Comparison of ENCODE assay signal across 30 cellular contexts in genomic region chr19:3748965-3749364, GRCh38. TPM values are rescaled to one million over a fixed set of nuclear protein-coding genes. Genes with fewer than 3 reads are reported as not detected.
DNase-seq lines count a peak whose midpoint lies in the region; ATAC-seq, FAIRE-seq and TF ChIP-seq lines count a peak whose summit lies in the region.
"Had no signal": no experiment of that assay in that cellular context is flagged by ENCODE, and none has a peak within 500 bp of the region (broad histone marks: within the 10 kb centered on the region; RNA-seq: fewer than 3 reads in every experiment).

No MANE protein-coding gene starts in this region.

- POLR2A ChIA-PET in WTC11 (lab: Charles Lee): no interaction called here

- no peak overlapping the region for H3K27ac Mint-ChIP-seq in WTC11

- TF ChIP-seq CTCF in psoas muscle (IDR thresholded peaks at IDR 0.05): no peak
- TF ChIP-seq CTCF in WTC11 (IDR thresholded peaks at IDR 0.05): no peak

- no peak overlapping the region for H3K4me3 Mint-ChIP-seq in WTC11

- peaks cover 3 to 49% of the 10 kb centered on the region in 2 donors for H3K36me3 ChIP-seq in psoas muscle (ENCODE audit: insufficient read depth in 1 of 2, low read depth in 1 of 2)

- H3K4me3 ChIP-seq in psoas muscle: no peak overlapping the region
- H3K4me3 ChIP-seq: PC-9 had no signal

- ATAC-seq in esophagus mucosa: peak; percentile 39
- peak in 3 of 4 donors; percentile 30 to 71 (median 39) for ATAC-seq in psoas muscle
- no peak for ATAC-seq in WTC11

- H3K27me3 ChIP-seq in psoas muscle (ENCODE audit: insufficient read depth in 3 of 3, low read length in 2 of 3): peaks cover 0 to 7% (median 0%) of the 10 kb centered on the region in 3 donors

- DNase-seq in NCI-H2196 (lab: John Stamatoyannopoulos, UW; ENCODE audit: unreplicated experiment) (peak; percentile 37), NCI-H2196 treated with DMSO at 0.1 percent for 48 hours (lab: John Stamatoyannopoulos, UW; ENCODE audit: unreplicated experiment) (no peak), HT-29 (ENCODE audit: low spot score) (peak; percentile 23), psoas muscle (no peak), GM19239 (ENCODE audit: insufficient read length, low spot score) (no peak), WTC11 (ENCODE audit: low spot score) (no peak), erythroblast (lab: John Stamatoyannopoulos, UW) (no peak)
- DNase-seq: DMS79, EL, GF-D8, KBM-7, NCI-H1105 treated with DMSO at 0.1 percent for 48 hours, NCI-H146, NCI-H1930, NCI-H226, NCI-H524 treated with DMSO at 0.1 percent for 48 hours, NCI-H774, PC-9, Right ventricle myocardium superior, T-helper 1 cell had no signal

- TF ChIP-seq POLR2A in erythroblast (IDR thresholded peaks at IDR 0.05; ENCODE audit: low read length): no peak

- CTCF ChIA-PET in WTC11 (lab: Charles Lee): interaction anchor here (0.6 to 0.7 kb wide), 2 partner anchors 110 to 125 kb away, joined by 3 read pairs; no protein-coding TSS in a partner anchor

- no peak overlapping the region for H3K27ac ChIP-seq in psoas muscle
- H3K27ac ChIP-seq: HL-60, PC-9 had no signal

- no peak for FAIRE-seq in GM19239 (lab: Jason Lieb, UNC)
- FAIRE-seq: D721Med, GM12891, H54 had no signal

- H3K4me1 Mint-ChIP-seq in WTC11: no peaks in the 10 kb centered on the region

- 57 to 71% (median 58%) methylated on average over 8 of the region's 8 CpGs for WGBS in psoas muscle, 3 donors

- intact Hi-C loops in psoas muscle (cut with DNase I): no loop called here

- H3K9me3 Mint-ChIP-seq in WTC11: no peaks in the 10 kb centered on the region

- H3K27me3 Mint-ChIP-seq in WTC11 (ENCODE audit: low read depth): no peaks in the 10 kb centered on the region

- no peaks in the 10 kb centered on the region for H3K4me1 ChIP-seq in psoas muscle

- H3K36me3 Mint-ChIP-seq in WTC11: peaks cover 14% of the 10 kb centered on the region

- H3K9me3 ChIP-seq in psoas muscle: no peaks in the 10 kb centered on the region

TF ChIP-seq in WTC11, 78 proteins besides CTCF, POLR2A, EP300 and RAD21:
- no peak for TF ChIP-seq ZNF232 (CRISPR knock-in tag; IDR thresholded peaks at IDR 0.05)
- no peak for TF ChIP-seq SMAD4 (CRISPR knock-in tag; IDR thresholded peaks at IDR 0.05)

RNA-seq across cellular contexts. Expression of gene APBA3, which starts 12.5 kb away (rescaled TPM):
- total RNA-seq in HT-29 (2014; rRNA removed; shearing (Covaris generic)): 31.4 TPM in 2 replicates
- 10.9 TPM for total RNA-seq in esophagus mucosa
- total RNA-seq in psoas muscle: 10 to 100 TPM; 17.7 to 23.6 (median 18.4) TPM
- 10 to 100 TPM; 19.4 to 30.1 (median 23.6) TPM for polyA plus RNA-seq in psoas muscle
- 27.5 to 29.6 TPM (median 28.1 TPM) in 3 replicates for total RNA-seq in WTC11 (2021)

RNA-seq across cellular contexts. Expression of gene MRPL54, which starts 13.5 kb away (rescaled TPM):
- total RNA-seq in HT-29 (2014; rRNA removed; shearing (Covaris generic)): 50.7 and 59.5 TPM in 2 replicates
- total RNA-seq in esophagus mucosa: 62.3 TPM
- 10 to 100 TPM; 35.2 to 68.8 (median 49.7) TPM for total RNA-seq in psoas muscle
- 10 to 100 TPM; 40.9 to 81.3 (median 77.7) TPM for polyA plus RNA-seq in psoas muscle
- 60.9 to 65.3 TPM (median 62.3 TPM) in 3 replicates for total RNA-seq in WTC11 (2021)

RNA-seq across cellular contexts. Expression of gene RAX2, which starts 23.1 kb away (rescaled TPM):
- total RNA-seq in HT-29 (2014; rRNA removed; shearing (Covaris generic)): not detected in 2 replicates
- not detected for total RNA-seq in esophagus mucosa
- not detected for total RNA-seq in psoas muscle
- polyA plus RNA-seq in psoas muscle: not detected
- 0.09 TPM in 1 of 3 replicates, not detected in the others for total RNA-seq in WTC11 (2021)
- total RNA-seq: A172, LHCN-M2, MCF 10A, PC-9, Right ventricle myocardium superior, RPMI7951 had no signal
- polyA plus RNA-seq: BJ had no signal

RNA-seq across cellular contexts. Expression of gene MATK, which starts 37.2 kb away (rescaled TPM):
- 0.92 TPM in 1 of 2 replicates, not detected in the other for total RNA-seq in HT-29 (2014; rRNA removed; shearing (Covaris generic))
- total RNA-seq in esophagus mucosa: 0.24 TPM
- total RNA-seq in psoas muscle: under 1 TPM; 0.32 to 0.68 (median 0.51) TPM
- polyA plus RNA-seq in psoas muscle: under 1 TPM; 0.16 to 0.24 (median 0.17) TPM
- total RNA-seq in WTC11 (2021): 26.1 to 29.0 TPM (median 28.3 TPM) in 3 replicates
- total RNA-seq: LHCN-M2, MCF 10A, PC-9, RPMI7951 had no signal
- polyA plus RNA-seq: BJ had no signal

RNA-seq across cellular contexts. Expression of gene TJP3, which starts 40.8 kb away (rescaled TPM):
- 127 and 139 TPM in 2 replicates for total RNA-seq in HT-29 (2014; rRNA removed; shearing (Covaris generic))
- total RNA-seq in esophagus mucosa: 40.9 TPM
- total RNA-seq in psoas muscle: 1 to 10 TPM in 1 of 4 donors, under 1 TPM in 2, not detected in 1; 0.49 to 2.7 (median 0.99) TPM
- polyA plus RNA-seq in psoas muscle: under 1 TPM; 0.21 to 0.46 (median 0.32) TPM
- total RNA-seq in WTC11 (2021): 36.2 to 44.0 TPM (median 39.7 TPM) in 3 replicates
- total RNA-seq: LHCN-M2, Right ventricle myocardium superior, RPMI7951 had no signal
- polyA plus RNA-seq: BJ had no signal

Comparison
In these comparisons a context has a peak if more than half of its experiments do, and no peak if none do; other contexts are left out.
1. DNase-seq: peak in NCI-H2196 (single experiment) and HT-29 (single experiment); none in NCI-H2196 treated with DMSO at 0.1 percent for 48 hours (single experiment), psoas muscle (0 of 2), GM19239 (single experiment), WTC11 (single experiment) and erythroblast (0 of 2).